In genomic region chrX:101485212-101486064, GRCh38 we compare ENCODE assay signal across 8 cellular contexts. TPM values are rescaled to one million over a fixed set of nuclear protein-coding genes. Genes with fewer than 3 reads are reported as not detected.
DNase-seq lines count a peak whose midpoint lies in the region; ATAC-seq and TF ChIP-seq lines count a peak whose summit lies in the region.

TSS of gene ARMCX4 (plus strand) at chrX:101485456. CDS start at chrX:101488590, 3,134 bp downstream.

- peaks cover 0 to 9% (median 3%) of the 10 kb centered on the region in 3 donors for H3K4me1 Mint-ChIP-seq in CD8-positive, alpha-beta memory T cell
- H3K4me1 Mint-ChIP-seq in activated B cell treated with CpG ODN at 0.5 μM for 24 hours: peaks cover 10% of the 10 kb centered on the region

- no peaks in the 10 kb centered on the region for H3K9me3 ChIP-seq in CD8-positive, alpha-beta memory T cell (ENCODE audit: low read length)

- peaks cover 0 to 2% (median 0%) of the 10 kb centered on the region in 5 donors for H3K9me3 Mint-ChIP-seq in CD8-positive, alpha-beta memory T cell
- H3K9me3 Mint-ChIP-seq in activated B cell treated with CpG ODN at 0.5 μM for 24 hours: no peaks in the 10 kb centered on the region

- H3K4me3 ChIP-seq in CD8-positive, alpha-beta memory T cell (ENCODE audit: low read length): peak within 1 kb of the TSS; percentile 45
- H3K4me3 ChIP-seq in choroid plexus epithelial cell (ENCODE audit: low read depth, low read length): peak within 1 kb of the TSS; percentile 65

- peak; percentile 52 for ATAC-seq in activated B cell treated with CpG ODN at 0.5 μM for 24 hours (ENCODE audit: low read depth)
- peak; percentile 56 for ATAC-seq in left colon
- no peak for ATAC-seq in HG03175 (IDR thresholded peaks at IDR 0.05; ENCODE audit: unreplicated experiment)

- intact Hi-C loops in activated B cell treated with CpG ODN at 0.5 μM for 24 hours (cut with micrococcal nuclease): no loop called here
- intact Hi-C loops in left colon (cut with DNase I, micrococcal nuclease): no loop called here

- H3K4me3 Mint-ChIP-seq in CD8-positive, alpha-beta memory T cell: peak within 1 kb of the TSS; percentile 38 to 83 (median 75)
- peak within 1 kb of the TSS; percentile 82 for H3K4me3 Mint-ChIP-seq in activated B cell treated with CpG ODN at 0.5 μM for 24 hours

- H3K27me3 ChIP-seq in CD8-positive, alpha-beta memory T cell (ENCODE audit: insufficient read depth, low read length, poor library complexity, severe bottlenecking): no peaks in the 10 kb centered on the region

- DNase-seq in CD8-positive, alpha-beta memory T cell: peak in 3 of 5 donors; percentile 5 to 46 (median 45)
- DNase-seq in M059J (ENCODE audit: low read depth) (peak; percentile 6), activated B cell treated with CpG ODN at 0.5 μM for 24 hours (no peak), choroid plexus epithelial cell (ENCODE audit: low read depth) (peak; percentile 60), left colon (peak in 1 of 2 donors; percentile 18), middle frontal gyrus (ENCODE audit: extremely low spot score, low spot score) (no peak)
- peak; percentile 12 to 18 for DNase-seq in stimulated activated CD4-positive, alpha-beta T cell treated with anti-CD3 and anti-CD28 coated beads, Interleukin-15, amount 100 ng/mL, for 48 hours (ENCODE audit: low read depth in 2 of 2)

- H3K27ac Mint-ChIP-seq in CD8-positive, alpha-beta memory T cell: peak within 1 kb of the TSS in 6 of 8 donors; percentile 29 to 83 (median 70)
- H3K27ac Mint-ChIP-seq in activated B cell treated with CpG ODN at 0.5 μM for 24 hours: no peak within 1 kb of the TSS

- H3K4me1 ChIP-seq in CD8-positive, alpha-beta memory T cell (ENCODE audit: insufficient read depth, low read length): no peaks in the 10 kb centered on the region

- CTCF ChIA-PET in CD8-positive, alpha-beta memory T cell (lab: Charles Lee): no interaction called here
- CTCF ChIA-PET in activated B cell treated with CpG ODN at 0.5 μM for 24 hours (lab: Charles Lee): no interaction called here

- no peaks in the 10 kb centered on the region for H3K36me3 ChIP-seq in CD8-positive, alpha-beta memory T cell (ENCODE audit: insufficient read depth, low read length)

- POLR2A ChIA-PET in CD8-positive, alpha-beta memory T cell (lab: Charles Lee): no interaction called here
- POLR2A ChIA-PET in activated B cell treated with CpG ODN at 0.5 μM for 24 hours (lab: Charles Lee): no interaction called here

- peaks cover 0 to 19% (median 0%) of the 10 kb centered on the region in 3 donors for H3K36me3 Mint-ChIP-seq in CD8-positive, alpha-beta memory T cell
- no peaks in the 10 kb centered on the region for H3K36me3 Mint-ChIP-seq in activated B cell treated with CpG ODN at 0.5 μM for 24 hours (ENCODE audit: low read depth)

- H3K27me3 Mint-ChIP-seq in CD8-positive, alpha-beta memory T cell: peaks cover 0 to 7% of the 10 kb centered on the region in 2 donors
- H3K27me3 Mint-ChIP-seq in activated B cell treated with CpG ODN at 0.5 μM for 24 hours: peaks cover 5% of the 10 kb centered on the region

- H3K27ac ChIP-seq in CD8-positive, alpha-beta memory T cell (ENCODE audit: low read depth, low read length): no peak within 1 kb of the TSS

- TF ChIP-seq CTCF in activated B cell treated with CpG ODN at 0.5 μM for 24 hours (IDR thresholded peaks at IDR 0.05) (no peak), choroid plexus epithelial cell (conservative IDR thresholded peaks at IDR 0.05; ENCODE audit: low read depth, low read length) (no peak)

RNA-seq across cellular contexts. Expression of gene ARMCX4, which starts in this region (rescaled TPM):
- total RNA-seq in CD8-positive, alpha-beta memory T cell: 1 to 10 TPM; 3.9 to 4.9 TPM
- polyA plus RNA-seq in CD8-positive, alpha-beta memory T cell: 0.78 TPM
- 0.25 and 1.2 TPM in 2 replicates for total RNA-seq in M059J (2014; rRNA removed; shearing (Covaris generic))
- total RNA-seq in activated B cell treated with CpG ODN at 0.5 μM for 24 hours: 3.6 and 4.6 TPM in 2 replicates
- 10 to 100 TPM in 1 of 2 donors, 1 to 10 TPM in 1; 6.9 to 10.1 TPM for total RNA-seq in left colon

Comparison
In these comparisons a context has a peak if more than half of its experiments do, and no peak if none do; other contexts are left out.
1. DNase-seq: peak in CD8-positive, alpha-beta memory T cell (3 of 5), M059J (single experiment), choroid plexus epithelial cell (single experiment) and stimulated activated CD4-positive, alpha-beta T cell treated with anti-CD3 and anti-CD28 coated beads, Interleukin-15, amount 100 ng/mL, for 48 hours (2 of 2); none in activated B cell treated with CpG ODN at 0.5 μM for 24 hours (single experiment) and middle frontal gyrus (single experiment).